In genomic region chr2:10193276-10193675, GRCh38 we compare ENCODE assay signal across 25 cellular contexts.
"Had no signal": no experiment of that assay in that cellular context is flagged by ENCODE, and none has a peak within 500 bp of the region (broad histone marks: within the 10 kb centered on the region; RNA-seq: fewer than 3 reads in every experiment).

No MANE protein-coding gene starts in this region.

- H3K27me3 ChIP-seq: foreskin keratinocyte, heart right ventricle, left lung, tibial nerve, upper lobe of left lung had no signal

- H3K27me3 Mint-ChIP-seq: dendritic cell treated with granulocyte-macrophage colony-stimulating factor and Interleukin-4, amounts not matched to agents 40 ng/mL and 50 ng/mL, for 4 days; naive B cell; natural killer cell treated with Interleukin-12 subunit alpha and Interleukin-12 subunit beta and Interleukin-15 and Interleukin-18, amount 100 ng/mL, for 72 hours; stimulated activated naive B cell treated with anti-CD40 and anti-IgM and Interleukin-4, amounts not matched to agents 10 μg/mL and 1 μg/mL and 100 μg/mL, for 72 hours; stimulated activated naive CD8-positive, alpha-beta T cell treated with anti-CD3 and anti-CD28 coated beads, Interleukin-15, Interleukin-2, amounts not matched to agents 100 ng/mL and 50 ng/mL, for 24 hours had no signal

- ATAC-seq: foreskin keratinocyte; gastroesophageal sphincter; left lung; mucosa of descending colon; natural killer cell treated with Interleukin-12 subunit alpha and Interleukin-12 subunit beta and Interleukin-15 and Interleukin-18, amount 100 ng/mL, for 72 hours; psoas muscle; right cardiac atrium; stimulated activated naive B cell treated with anti-CD40 and anti-IgM and Interleukin-4, amounts not matched to agents 10 μg/mL and 1 μg/mL and 100 μg/mL, for 72 hours had no signal

- H3K36me3 Mint-ChIP-seq: mesothelial cell of epicardium had no signal

- H3K4me3 ChIP-seq: gastroesophageal sphincter, heart right ventricle, left lung, mucosa of descending colon, psoas muscle, skin epidermis, thoracic aorta, tibial nerve, upper lobe of left lung had no signal

- DNase-seq: effector CD8-positive, alpha-beta T cell; foreskin keratinocyte; heart right ventricle; hippocampal formation; left cardiac atrium; left lung; mucosa of descending colon; naive B cell; psoas muscle; right cardiac atrium; stimulated activated CD4-positive, alpha-beta T cell treated with anti-CD3 and anti-CD28 coated beads, Interleukin-15, amount 100 ng/mL, for 24 hours; stimulated activated CD4-positive, alpha-beta T cell treated with anti-CD3 and anti-CD28 coated beads, Interleukin-2, amount 100 ng/mL, for 48 hours; stimulated activated naive B cell treated with anti-CD40 and anti-IgM and Interleukin-4, amounts not matched to agents 10 μg/mL and 1 μg/mL and 100 μg/mL, for 72 hours had no signal

- H3K27ac Mint-ChIP-seq: dendritic cell treated with granulocyte-macrophage colony-stimulating factor and Interleukin-4, amounts not matched to agents 40 ng/mL and 50 ng/mL, for 4 days; endodermal cell; mesothelial cell of epicardium; natural killer cell treated with Interleukin-12 subunit alpha and Interleukin-12 subunit beta and Interleukin-15 and Interleukin-18, amount 100 ng/mL, for 72 hours; stimulated activated naive B cell treated with anti-CD40 and anti-IgM and Interleukin-4, amounts not matched to agents 10 μg/mL and 1 μg/mL and 100 μg/mL, for 72 hours; stimulated activated naive CD8-positive, alpha-beta T cell treated with anti-CD3 and anti-CD28 coated beads, Interleukin-15, Interleukin-2, amounts not matched to agents 100 ng/mL and 50 ng/mL, for 24 hours had no signal

- H3K9me3 ChIP-seq: gastroesophageal sphincter, mucosa of descending colon, psoas muscle, thoracic aorta, upper lobe of left lung had no signal

- H3K27ac ChIP-seq: epithelial cell of prostate, foreskin keratinocyte, gastroesophageal sphincter, heart right ventricle, left lung, psoas muscle, thoracic aorta had no signal

- H3K4me1 Mint-ChIP-seq: endodermal cell, neural crest cell had no signal

- H3K4me1 ChIP-seq: foreskin keratinocyte, left lung, psoas muscle had no signal

- H3K4me3 Mint-ChIP-seq: dendritic cell treated with granulocyte-macrophage colony-stimulating factor and Interleukin-4, amounts not matched to agents 40 ng/mL and 50 ng/mL, for 4 days; endodermal cell; mesothelial cell of epicardium; naive B cell; natural killer cell treated with Interleukin-12 subunit alpha and Interleukin-12 subunit beta and Interleukin-15 and Interleukin-18, amount 100 ng/mL, for 72 hours; neural crest cell; stimulated activated naive B cell treated with anti-CD40 and anti-IgM and Interleukin-4, amounts not matched to agents 10 μg/mL and 1 μg/mL and 100 μg/mL, for 72 hours; stimulated activated naive CD8-positive, alpha-beta T cell treated with anti-CD3 and anti-CD28 coated beads, Interleukin-15, Interleukin-2, amounts not matched to agents 100 ng/mL and 50 ng/mL, for 24 hours had no signal

- H3K36me3 ChIP-seq: gastroesophageal sphincter, heart right ventricle, left lung, thoracic aorta, tibial nerve, upper lobe of left lung had no signal
